Comparison of ENCODE assay signal across 1 cellular context in the genomic region with DNA sequence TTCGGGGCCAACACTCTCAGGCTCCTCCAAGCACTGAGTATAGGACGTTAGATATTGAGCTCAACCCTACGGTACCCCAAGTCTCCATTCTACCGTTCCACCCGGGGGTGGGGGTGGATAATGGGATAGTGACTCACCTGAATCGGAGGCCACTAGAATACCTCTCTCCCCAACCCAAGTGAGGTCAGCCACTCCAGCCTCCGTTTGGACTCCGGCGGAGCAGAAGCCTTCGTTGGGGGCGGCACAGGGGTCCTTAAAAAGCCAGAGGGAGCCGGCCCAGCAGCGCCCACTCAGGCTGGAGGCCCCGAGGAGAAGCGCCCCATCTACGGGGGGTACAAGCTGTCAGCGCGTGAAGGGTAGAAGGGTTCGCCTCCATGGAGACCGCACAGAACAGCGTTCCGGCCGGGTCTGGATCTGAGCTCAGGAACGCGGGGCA.
TF ChIP-seq lines count a peak whose summit lies in the region.

No MANE protein-coding gene starts in this region.

TF ChIP-seq in H1, 55 proteins besides CTCF, POLR2A, EP300 and RAD21:
- TF ChIP-seq TAF7 (optimal IDR thresholded peaks at IDR 0.05; ENCODE audit: borderline replicate concordance, low read depth, low read length) (no peak), RNF2 (IDR thresholded peaks at IDR 0.05; ENCODE audit: borderline replicate concordance, low read depth, low read length, missing control alignments, poor library complexity, severe bottlenecking) (no peak), SP2 (IDR thresholded peaks at IDR 0.05; ENCODE audit: low read length) (no peak), CEBPB (IDR thresholded peaks at IDR 0.05; ENCODE audit: low read depth, low read length) (no peak), CREB1 (IDR thresholded peaks at IDR 0.05) (no peak), SRF (IDR thresholded peaks at IDR 0.05; ENCODE audit: low read depth, low read length) (no peak), PHF8 (conservative IDR thresholded peaks at IDR 0.05; ENCODE audit: low read depth, low read length) (no peak), ZNF274 (IDR thresholded peaks at IDR 0.05; ENCODE audit: borderline replicate concordance, extremely low read depth, low read length) (no peak), BRCA1 (IDR thresholded peaks at IDR 0.05; ENCODE audit: low read depth, low read length) (no peak), CTBP2 (IDR thresholded peaks at IDR 0.05; ENCODE audit: borderline replicate concordance, insufficient read depth, insufficient read length, low read length) (no peak), CHD2 (IDR thresholded peaks at IDR 0.05; ENCODE audit: low read length) (no peak)
- TF ChIP-seq, protein P1, sequence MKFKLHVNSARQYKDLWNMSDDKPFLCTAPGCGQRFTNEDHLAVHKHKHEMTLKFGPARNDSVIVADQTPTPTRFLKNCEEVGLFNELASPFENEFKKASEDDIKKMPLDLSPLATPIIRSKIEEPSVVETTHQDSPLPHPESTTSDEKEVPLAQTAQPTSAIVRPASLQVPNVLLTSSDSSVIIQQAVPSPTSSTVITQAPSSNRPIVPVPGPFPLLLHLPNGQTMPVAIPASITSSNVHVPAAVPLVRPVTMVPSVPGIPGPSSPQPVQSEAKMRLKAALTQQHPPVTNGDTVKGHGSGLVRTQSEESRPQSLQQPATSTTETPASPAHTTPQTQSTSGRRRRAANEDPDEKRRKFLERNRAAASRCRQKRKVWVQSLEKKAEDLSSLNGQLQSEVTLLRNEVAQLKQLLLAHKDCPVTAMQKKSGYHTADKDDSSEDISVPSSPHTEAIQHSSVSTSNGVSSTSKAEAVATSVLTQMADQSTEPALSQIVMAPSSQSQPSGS (IDR thresholded peaks at IDR 0.05; ENCODE audit: low read length) = no peak
TF ChIP-seq in H1: peak in this region for 0.
